Comparison of ENCODE assay signal across 12 cellular contexts in the genomic region with DNA sequence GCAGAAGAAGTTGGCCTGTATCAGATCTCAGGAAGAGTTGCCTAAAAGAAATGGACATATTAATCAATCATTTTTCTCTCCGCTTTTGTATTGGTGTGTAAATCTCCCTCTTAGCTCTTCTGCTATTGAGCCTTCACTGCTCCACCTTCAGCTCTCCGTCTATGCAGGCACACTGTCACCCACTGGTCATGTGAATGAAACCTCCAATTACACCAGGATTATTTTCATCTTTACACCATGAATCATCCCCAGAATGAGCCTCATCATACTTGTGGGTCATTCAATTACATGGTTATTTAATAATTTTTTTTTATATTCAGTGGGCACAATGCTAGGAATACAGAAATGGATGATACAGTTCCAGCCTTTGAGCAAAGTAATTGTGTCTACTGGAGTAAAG.
DNase-seq lines count a peak whose midpoint lies in the region; ATAC-seq, FAIRE-seq and TF ChIP-seq lines count a peak whose summit lies in the region.
"Had no signal": no experiment of that assay in that cellular context is flagged by ENCODE, and none has a peak within 500 bp of the region (broad histone marks: within the 10 kb centered on the region; RNA-seq: fewer than 3 reads in every experiment).

No MANE protein-coding gene starts in this region.

- no peaks in the 10 kb centered on the region for H3K9me3 ChIP-seq in IMR-90 (ENCODE audit: control insufficient read depth, insufficient read depth, low read length)
- H3K9me3 ChIP-seq in K562 (replicated peaks; ENCODE audit: control insufficient read depth, insufficient read depth, low read depth, low read length) = no peaks in the 10 kb centered on the region

- peak overlapping the region; percentile 50 for H2BK20ac ChIP-seq in IMR-90 (ENCODE audit: low read depth, low read length)

- no peak overlapping the region for H3K4me3 Mint-ChIP-seq in activated CD4-positive, alpha-beta memory T cell treated with anti-CD3 and anti-CD28 coated beads for 36 hours
- H3K4me3 Mint-ChIP-seq: activated CD4-positive, alpha-beta memory T cell treated with anti-CD3 and anti-CD28 coated beads, Interleukin-2, amount 10 ng/mL, durations not matched to agents 7 days and 5 days; H9; stimulated activated effector memory CD8-positive, alpha-beta T cell treated with anti-CD3 and anti-CD28 coated beads, Interleukin-12 subunit alpha, Interleukin-12 subunit beta, amount 100 ng/mL, for 72 hours had no signal

- FAIRE-seq in K562 (lab: Jason Lieb, UNC) = no peak

- no peak for TF ChIP-seq EP300 in K562 (IDR thresholded peaks at IDR 0.05; ENCODE audit: low read length)

- no peaks in the 10 kb centered on the region; the same call in 2 of the 3 replicates for H3K79me2 ChIP-seq in K562 (ENCODE audit: control insufficient read depth, insufficient read depth, low read length)

- H3K9me1 ChIP-seq in IMR-90 (ENCODE audit: insufficient read depth, low read length) (peaks cover 33% of the 10 kb centered on the region), K562 (ENCODE audit: control insufficient read depth, insufficient read depth, low read length) (no peaks in the 10 kb centered on the region)

- H4K91ac ChIP-seq in IMR-90 (ENCODE audit: insufficient read depth, low read depth, low read length) = no peak overlapping the region

- H2AFZ ChIP-seq in IMR-90 (replicated peaks; ENCODE audit: low read length, poor library complexity) (no peak overlapping the region), K562 (ENCODE audit: low read depth, low read length) (no peak overlapping the region)

- H3K9ac ChIP-seq in IMR-90 (ENCODE audit: low read depth, low read length) = no peak overlapping the region
- no peak overlapping the region for H3K9ac ChIP-seq in K562 (ENCODE audit: insufficient read depth in 1 of 2, low read depth in 2 of 2, low read length in 2 of 2)

- H3K14ac ChIP-seq in IMR-90 (replicated peaks; ENCODE audit: low read depth, low read length) = peak overlapping the region; percentile 35; the same call in 1 of the 2 replicates

- no peaks in the 10 kb centered on the region for H3K27me3 Mint-ChIP-seq in activated CD4-positive, alpha-beta memory T cell treated with anti-CD3 and anti-CD28 coated beads for 36 hours
- H3K27me3 Mint-ChIP-seq: activated CD4-positive, alpha-beta memory T cell treated with anti-CD3 and anti-CD28 coated beads, Interleukin-2, amount 10 ng/mL, durations not matched to agents 7 days and 5 days had no signal

- H3K36me3 Mint-ChIP-seq in activated CD4-positive, alpha-beta memory T cell treated with anti-CD3 and anti-CD28 coated beads for 36 hours = peaks cover 22% of the 10 kb centered on the region

- no CpG with 5 or more reads among the region's 2 CpGs for WGBS in IMR-90 (ENCODE audit: extremely low coverage in 2 of 2, insufficient read length in 1 of 2), 2 experiments
- 95% methylated on average over 2 of the region's 2 CpGs for WGBS in K562 (ENCODE audit: insufficient coverage, low coverage, missing lambda C conversion rate)

- no peak overlapping the region for H3K18ac ChIP-seq in IMR-90 (ENCODE audit: low read depth, low read length)

- intact Hi-C loops in IMR-90 (cut with micrococcal nuclease) = no loop called here
- intact Hi-C loops in K562 (cut with micrococcal nuclease) = no loop called here
- intact Hi-C loops in activated CD4-positive, alpha-beta memory T cell treated with anti-CD3 and anti-CD28 coated beads for 36 hours (cut with micrococcal nuclease) = no loop called here

- H4K20me1 ChIP-seq in IMR-90 (ENCODE audit: insufficient read depth, low read length) = peaks cover 26% of the 10 kb centered on the region
- H4K20me1 ChIP-seq in K562 (replicated peaks; ENCODE audit: control insufficient read depth, insufficient read depth, low read length) = no peaks in the 10 kb centered on the region; the same call in 1 of the 2 replicates

- no peak overlapping the region for H4K5ac ChIP-seq in IMR-90 (ENCODE audit: low read depth, low read length)

- no peak overlapping the region for H2BK120ac ChIP-seq in IMR-90 (ENCODE audit: low read depth, low read length)

- no peak overlapping the region for H4K8ac ChIP-seq in IMR-90 (ENCODE audit: low read depth in 2 of 2, low read length in 2 of 2)

- H3K27me3 ChIP-seq in IMR-90 (ENCODE audit: control insufficient read depth, insufficient read depth, low read length) = no peaks in the 10 kb centered on the region
- H3K27me3 ChIP-seq in K562 (ENCODE audit: control insufficient read depth in 2 of 2, insufficient read depth in 2 of 2, low read length in 2 of 2) = no peaks in the 10 kb centered on the region

- CTCF ChIA-PET in IMR-90 (lab: Yijun Ruan, JAX) (interaction anchor here (1.0 kb wide), 1 partner anchor 13 kb away, joined by 3 read pairs; no protein-coding TSS in a partner anchor), K562 (lab: Yijun Ruan, JAX; ENCODE audit: low intra/inter-chr PET ratio) (no interaction called here)
- CTCF ChIA-PET in activated CD4-positive, alpha-beta memory T cell treated with anti-CD3 and anti-CD28 coated beads for 36 hours (lab: Charles Lee) = no interaction called here

- TF ChIP-seq RAD21 in IMR-90 (IDR thresholded peaks at IDR 0.05; ENCODE audit: low read length) (peak; percentile 52), K562 (CRISPR knock-in tag; conservative IDR thresholded peaks at IDR 0.05 in 1 of 2, IDR thresholded peaks at IDR 0.05 in 1 of 2) (no peak)

- peak; percentile 96 for ATAC-seq in IMR-90 (ENCODE audit: low read depth)
- ATAC-seq in K562 = peak; percentile 16; the same call in 1 of the 3 replicates
- ATAC-seq: stimulated activated effector memory CD8-positive, alpha-beta T cell treated with anti-CD3 and anti-CD28 coated beads, Interleukin-12 subunit alpha, Interleukin-12 subunit beta, amount 100 ng/mL, for 72 hours had no signal

- H3K4me1 ChIP-seq in IMR-90 (ENCODE audit: control insufficient read depth, insufficient read depth, low read length) (peaks cover 5% of the 10 kb centered on the region; the same call in 1 of the 2 replicates), K562 (replicated peaks in 1 of 2; ENCODE audit: control insufficient read depth in 2 of 2, insufficient read depth in 2 of 2, low read length in 2 of 2) (no peaks in the 10 kb centered on the region)

- H3K4me3 ChIP-seq in IMR-90 (ENCODE audit: insufficient read depth, low read depth, low read length) (no peak overlapping the region), K562 (no peak overlapping the region)

- H3K36me3 ChIP-seq in IMR-90 (ENCODE audit: control insufficient read depth, insufficient read depth, low read length) = peaks cover 5% of the 10 kb centered on the region
- H3K36me3 ChIP-seq in K562 (ENCODE audit: control insufficient read depth, insufficient read depth, low read length) = peaks cover 84% of the 10 kb centered on the region

- DNase-seq in Ammon's horn (ENCODE audit: low spot score) (peak; percentile 48), IMR-90 (peak; percentile 88), K562 (ENCODE audit: extremely low read depth in 1 of 4, low spot score in 3 of 4) (no peak), kidney glomerular epithelial cell (lab: John Stamatoyannopoulos, UW) (peak; percentile 83), Kasumi-1 (lab: John Stamatoyannopoulos, UW) (no peak), SHP77 treated with DMSO at 0.1 percent for 48 hours (lab: John Stamatoyannopoulos, UW) (no peak), DMS153 treated with DMSO at 0.1 percent for 48 hours (lab: John Stamatoyannopoulos, UW; ENCODE audit: unreplicated experiment) (no peak)
- DNase-seq in activated CD4-positive, alpha-beta memory T cell treated with anti-CD3 and anti-CD28 coated beads for 36 hours = no peak
- DNase-seq: activated CD4-positive, alpha-beta memory T cell treated with anti-CD3 and anti-CD28 coated beads, Interleukin-2, amount 10 ng/mL, durations not matched to agents 7 days and 5 days; H9; stimulated activated CD4-positive, alpha-beta T cell treated with anti-CD3 and anti-CD28 coated beads, Interleukin-12 subunit alpha, Interleukin-12 subunit beta, amount 100 ng/mL, for 4 hours had no signal

- H3K4me2 ChIP-seq in IMR-90 (ENCODE audit: low read depth, low read length) (no peak overlapping the region), K562 (ENCODE audit: insufficient read depth, low read length) (no peak overlapping the region)

- POLR2A ChIA-PET in IMR-90 (lab: Charles Lee; ENCODE audit: unreplicated experiment) = interaction anchor here (0.6 kb wide), 1 partner anchor 72 kb away, joined by 3 read pairs; no protein-coding TSS in a partner anchor
- POLR2A ChIA-PET in K562 (lab: Yijun Ruan, JAX) = no interaction called here
- POLR2A ChIA-PET in activated CD4-positive, alpha-beta memory T cell treated with anti-CD3 and anti-CD28 coated beads for 36 hours (lab: Charles Lee) = no interaction called here

- TF ChIP-seq CTCF in IMR-90 (conservative IDR thresholded peaks at IDR 0.05; ENCODE audit: low read depth, low read length) (peak; percentile 32), K562 (IDR thresholded peaks at IDR 0.05 in 2 of 3, conservative IDR thresholded peaks at IDR 0.05 in 1 of 3; ENCODE audit: insufficient read depth in 2 of 3, low read depth in 1 of 3, low read length in 3 of 3) (peak in 1 of 3 experiments; percentile 28; a peak in 2 of 6 replicates)

- no peak overlapping the region for H2BK5ac ChIP-seq in IMR-90 (ENCODE audit: low read depth, low read length, poor library complexity, severe bottlenecking)

- no peak for TF ChIP-seq POLR2A in IMR-90 (IDR thresholded peaks at IDR 0.05; ENCODE audit: low read depth, low read length)
- TF ChIP-seq POLR2A in K562 (conservative IDR thresholded peaks at IDR 0.05) = no peak

- no peak overlapping the region for H3K23ac ChIP-seq in IMR-90 (ENCODE audit: low read depth, low read length)

- dilution Hi-C loops in IMR-90 (cut with HindIII; ENCODE audit: low sequenced_read_pairs, unreplicated experiment) = no loop called here

- H3K27ac Mint-ChIP-seq in activated CD4-positive, alpha-beta memory T cell treated with anti-CD3 and anti-CD28 coated beads for 36 hours = no peak overlapping the region
- H3K27ac Mint-ChIP-seq: activated CD4-positive, alpha-beta memory T cell treated with anti-CD3 and anti-CD28 coated beads, Interleukin-2, amount 10 ng/mL, durations not matched to agents 7 days and 5 days; H9; stimulated activated effector memory CD8-positive, alpha-beta T cell treated with anti-CD3 and anti-CD28 coated beads, Interleukin-12 subunit alpha, Interleukin-12 subunit beta, amount 100 ng/mL, for 72 hours had no signal

- in situ Hi-C loops in IMR-90 (cut with MboI; ENCODE audit: low sequenced_read_pairs) = no loop called here
- in situ Hi-C loops in K562 (cut with MboI) = no loop called here

- H2AK9ac ChIP-seq in IMR-90 (replicated peaks; ENCODE audit: low read depth, low read length, poor library complexity) = no peak overlapping the region

- H2BK15ac ChIP-seq in IMR-90 (ENCODE audit: low read depth, low read length) = no peak overlapping the region

- H3K27ac ChIP-seq in IMR-90 (ENCODE audit: insufficient read depth, low read length) (no peak overlapping the region), K562 (ENCODE audit: extremely low read depth, low read depth, low read length) (no peak overlapping the region)

- no peak overlapping the region for H3K56ac ChIP-seq in IMR-90 (ENCODE audit: extremely low read depth, insufficient read depth, low read length)

- peaks cover 32 to 75% of the 10 kb centered on the region in 2 experiments for H3K79me1 ChIP-seq in IMR-90 (ENCODE audit: low read depth in 1 of 2, low read length in 2 of 2)

- no peaks in the 10 kb centered on the region for H3K9me3 Mint-ChIP-seq in activated CD4-positive, alpha-beta memory T cell treated with anti-CD3 and anti-CD28 coated beads for 36 hours
- H3K9me3 Mint-ChIP-seq: activated CD4-positive, alpha-beta memory T cell treated with anti-CD3 and anti-CD28 coated beads, Interleukin-2, amount 10 ng/mL, durations not matched to agents 7 days and 5 days; H9; stimulated activated effector memory CD8-positive, alpha-beta T cell treated with anti-CD3 and anti-CD28 coated beads, Interleukin-12 subunit alpha, Interleukin-12 subunit beta, amount 100 ng/mL, for 72 hours had no signal

- H3K4ac ChIP-seq in IMR-90 (ENCODE audit: low read depth, low read length) = no peak overlapping the region

- peaks cover 4% of the 10 kb centered on the region for H3K4me1 Mint-ChIP-seq in activated CD4-positive, alpha-beta memory T cell treated with anti-CD3 and anti-CD28 coated beads for 36 hours (ENCODE audit: low read depth)
- H3K4me1 Mint-ChIP-seq: activated CD4-positive, alpha-beta memory T cell treated with anti-CD3 and anti-CD28 coated beads, Interleukin-2, amount 10 ng/mL, durations not matched to agents 7 days and 5 days had no signal

- BruUV-seq in IMR-90 (replicated peaks; lab: Mats Ljungman, UMichigan) (no TSS peak), K562 (replicated peaks; lab: Mats Ljungman, UMichigan) (no TSS peak)

- no peak overlapping the region for H2AK5ac ChIP-seq in IMR-90 (ENCODE audit: low read depth, low read length)

Comparison
In these comparisons a context has a peak if more than half of its experiments do, and no peak if none do; other contexts are left out.
1. DNase-seq: peak in Ammon's horn (single experiment), IMR-90 (single experiment) and kidney glomerular epithelial cell (single experiment); none in K562 (0 of 4), Kasumi-1 (0 of 2), SHP77 treated with DMSO at 0.1 percent for 48 hours (single experiment), DMS153 treated with DMSO at 0.1 percent for 48 hours (single experiment) and activated CD4-positive, alpha-beta memory T cell treated with anti-CD3 and anti-CD28 coated beads for 36 hours (single experiment).